8 cellular contexts compared by ENCODE assay signal in the genomic region with DNA sequence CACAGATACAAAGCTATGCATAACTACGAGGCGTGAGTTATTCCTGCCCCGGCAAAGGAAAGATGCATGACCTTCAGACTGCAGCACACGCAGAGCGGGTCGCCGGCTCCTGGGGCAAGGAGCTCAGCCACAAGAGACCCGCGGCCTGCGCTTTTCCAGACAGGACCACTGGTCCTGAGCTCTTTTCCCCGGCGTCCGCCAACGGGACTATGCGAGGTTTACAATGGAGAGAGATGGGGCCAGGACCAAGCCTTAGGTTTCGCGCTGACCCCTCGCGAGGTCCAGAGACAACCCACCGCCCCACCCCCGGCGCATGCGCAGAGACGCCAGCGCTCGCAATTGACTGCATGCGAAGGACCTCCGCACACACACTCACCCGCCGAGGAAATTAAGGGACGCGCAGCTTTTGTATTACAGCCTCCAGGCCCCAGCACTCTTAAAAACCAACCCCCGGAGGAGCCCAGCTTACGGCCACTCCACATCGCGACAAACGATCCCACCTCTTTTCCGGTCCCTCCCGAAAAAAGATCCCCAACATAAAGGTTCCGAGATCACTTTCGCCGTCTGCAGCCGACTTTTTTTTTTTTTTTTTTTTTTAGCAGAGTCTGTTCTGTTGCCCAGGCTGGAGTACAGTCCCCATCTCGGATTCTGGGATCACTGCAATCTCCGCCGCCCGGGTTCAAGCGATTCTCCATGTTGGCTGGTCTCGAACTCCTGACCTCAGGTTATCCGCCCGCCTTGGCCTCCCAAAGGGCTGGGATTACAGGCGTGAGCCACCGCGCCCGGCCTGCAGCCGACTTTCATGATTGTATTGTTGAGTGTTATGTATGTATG. TPM values are rescaled to one million over a fixed set of nuclear protein-coding genes. Genes with fewer than 3 reads are reported as not detected.
DNase-seq lines count a peak whose midpoint lies in the region; ATAC-seq and TF ChIP-seq lines count a peak whose summit lies in the region.

A gene with protein sequence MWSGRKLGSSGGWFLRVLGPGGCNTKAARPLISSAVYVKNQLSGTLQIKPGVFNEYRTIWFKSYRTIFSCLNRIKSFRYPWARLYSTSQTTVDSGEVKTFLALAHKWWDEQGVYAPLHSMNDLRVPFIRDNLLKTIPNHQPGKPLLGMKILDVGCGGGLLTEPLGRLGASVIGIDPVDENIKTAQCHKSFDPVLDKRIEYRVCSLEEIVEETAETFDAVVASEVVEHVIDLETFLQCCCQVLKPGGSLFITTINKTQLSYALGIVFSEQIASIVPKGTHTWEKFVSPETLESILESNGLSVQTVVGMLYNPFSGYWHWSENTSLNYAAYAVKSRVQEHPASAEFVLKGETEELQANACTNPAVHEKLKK (minus strand): TSS at position 498 of the 834 bp plus-strand sequence. CDS start 16 bp downstream, at position 482.

- no peak for TF ChIP-seq CTCF in endothelial cell (IDR thresholded peaks at IDR 0.05; ENCODE audit: unreplicated experiment)
- TF ChIP-seq CTCF in mesothelial cell of epicardium (IDR thresholded peaks at IDR 0.05; ENCODE audit: unreplicated experiment): no peak

- H3K4me3 Mint-ChIP-seq in endothelial cell (ENCODE audit: unreplicated experiment) (peak within 1 kb of the TSS; percentile 95), mesothelial cell of epicardium (peak within 1 kb of the TSS; percentile 96)

- H3K27ac Mint-ChIP-seq in endothelial cell (ENCODE audit: unreplicated experiment) (peak within 1 kb of the TSS; percentile 94), mesothelial cell of epicardium (peak within 1 kb of the TSS; percentile 97)

- H3K36me3 Mint-ChIP-seq in endothelial cell (ENCODE audit: low read depth, unreplicated experiment) (no peaks in the 10 kb centered on the region), mesothelial cell of epicardium (peaks cover 3% of the 10 kb centered on the region)

- ATAC-seq in GM19452 (IDR thresholded peaks at IDR 0.05; ENCODE audit: unreplicated experiment) (peak; percentile 76), HG03575 (IDR thresholded peaks at IDR 0.05; ENCODE audit: extremely low read depth, insufficient number of reproducible peaks, low FRiP score, unreplicated experiment) (peak; percentile 36)

- H3K9me3 Mint-ChIP-seq in endothelial cell (ENCODE audit: unreplicated experiment) (no peaks in the 10 kb centered on the region), mesothelial cell of epicardium (no peaks in the 10 kb centered on the region)

- H3K4me1 Mint-ChIP-seq in endothelial cell (ENCODE audit: unreplicated experiment) (no peaks in the 10 kb centered on the region), mesothelial cell of epicardium (peaks cover 10% of the 10 kb centered on the region)

- no peaks in the 10 kb centered on the region for H3K27me3 Mint-ChIP-seq in endothelial cell (ENCODE audit: unreplicated experiment)
- no peaks in the 10 kb centered on the region for H3K27me3 Mint-ChIP-seq in mesothelial cell of epicardium (ENCODE audit: low read depth)

- DNase-seq in CMK (ENCODE audit: low read depth): peak; percentile 52
- peak; percentile 50 for DNase-seq in NOMO-1 treated with DMSO at 0.1 percent for 48 hours (lab: John Stamatoyannopoulos, UW; ENCODE audit: unreplicated experiment)
- DNase-seq in activated CD8-positive, alpha-beta memory T cell treated with anti-CD3 and anti-CD28 coated beads, Interleukin-2, amount 50 U/mL, for 24 hours (ENCODE audit: extremely low read depth): peak; percentile 25
- peak; percentile 92 for DNase-seq in endothelial cell (ENCODE audit: low spot score)
- DNase-seq in mesothelial cell of epicardium (ENCODE audit: low spot score in 2 of 2, unreplicated experiment in 2 of 2): peak; percentile 64 to 89
- DNase-seq in stimulated activated CD8-positive, alpha-beta memory T cell treated with anti-CD3 and anti-CD28 coated beads, Interleukin-15, amount 100 ng/mL, for 4 hours (ENCODE audit: low read depth in 2 of 2): peak; percentile 34 to 38

RNA-seq across cellular contexts. Expression of the gene that starts here (rescaled TPM):
- total RNA-seq in endothelial cell (ENCODE audit: unreplicated experiment) (2.9 TPM), mesothelial cell of epicardium (4.9 to 6.1 TPM (median 5.6 TPM) in 3 replicates)

Comparison
In these comparisons a context has a peak if more than half of its experiments do, and no peak if none do; other contexts are left out.
1. Peak in every context shown above with its lines: DNase-seq and ATAC-seq.
2. DNase-seq: peak in every context shown above with its lines; median percentile 92 in endothelial cell; 76 in mesothelial cell of epicardium; 52 in CMK; 50 in NOMO-1 treated with DMSO at 0.1 percent for 48 hours; 36 in stimulated activated CD8-positive, alpha-beta memory T cell treated with anti-CD3 and anti-CD28 coated beads, Interleukin-15, amount 100 ng/mL, for 4 hours; 25 in activated CD8-positive, alpha-beta memory T cell treated with anti-CD3 and anti-CD28 coated beads, Interleukin-2, amount 50 U/mL, for 24 hours.